Comparison of ENCODE assay signal across 1 cellular context in the genomic region with DNA sequence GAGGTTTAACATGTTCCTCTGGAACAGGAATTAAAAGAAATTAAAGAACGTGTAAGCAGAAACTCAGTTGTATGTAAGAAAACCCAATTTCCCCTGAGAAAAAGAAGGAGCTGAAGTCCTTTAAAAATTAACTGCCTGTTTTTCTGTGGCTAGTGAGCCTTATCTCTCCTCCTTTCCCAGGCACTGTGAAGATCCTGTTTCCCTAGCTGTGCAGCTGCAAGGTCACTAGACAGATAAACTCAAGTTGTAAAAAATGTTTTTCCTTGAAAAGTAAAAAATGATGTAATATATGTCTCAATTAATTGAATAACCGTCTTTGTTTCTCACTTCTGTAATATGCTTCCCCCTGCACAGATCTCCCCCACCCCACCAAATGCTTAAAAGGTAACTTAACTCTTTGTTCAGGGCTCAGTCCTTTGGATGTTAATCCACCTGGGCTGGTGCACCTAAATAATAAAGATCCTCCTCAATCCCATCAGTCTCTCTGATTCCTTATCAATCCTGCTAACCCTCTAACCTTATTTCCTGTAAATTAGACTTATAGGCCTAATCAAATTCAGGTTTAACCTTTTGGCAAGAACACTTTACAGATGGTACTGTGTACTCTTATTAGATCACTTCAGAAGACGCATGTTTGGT. TPM values are rescaled to one million over a fixed set of nuclear protein-coding genes. Genes with fewer than 3 reads are reported as not detected.
"Had no signal": no experiment of that assay in that cellular context is flagged by ENCODE, and none has a peak within 500 bp of the region (broad histone marks: within the 10 kb centered on the region; RNA-seq: fewer than 3 reads in every experiment).

No MANE protein-coding gene starts in this region.

RNA-seq across cellular contexts. Expression of a gene that starts 58.4 kb away (rescaled TPM):
- total RNA-seq: PC-3 had no signal
